ENCODE assay signal across 8 cellular contexts in genomic region chr12:65656904-65657351, GRCh38.
DNase-seq lines count a peak whose midpoint lies in the region; TF ChIP-seq lines count a peak whose summit lies in the region.
"Had no signal": no experiment of that assay in that cellular context is flagged by ENCODE, and none has a peak within 500 bp of the region (broad histone marks: within the 10 kb centered on the region; RNA-seq: fewer than 3 reads in every experiment).

No MANE protein-coding gene starts in this region.

- in situ Hi-C loops in astrocyte of the cerebellum (cut with HindIII; ENCODE audit: low sequenced_read_pairs), result no loop called here
- in situ Hi-C loops in HAP-1 (cut with MboI; ENCODE audit: low sequenced_read_pairs), result no loop called here

- H3K4me2 ChIP-seq in osteoblast (ENCODE audit: insufficient read depth, low read length), result peak overlapping the region; percentile 24

- H3K9me3 ChIP-seq in MG63, result peaks cover 7% of the 10 kb centered on the region
- H3K9me3 ChIP-seq in osteoblast (ENCODE audit: low read depth, low read length), result no peaks in the 10 kb centered on the region
- H3K9me3 ChIP-seq in HAP-1, result no peaks in the 10 kb centered on the region
- H3K9me3 ChIP-seq: uterus had no signal

- DNase-seq in GM06990 (ENCODE audit: extremely low read depth, insufficient read length) (peak; percentile 2), MG63 (peak; percentile 67), astrocyte of the cerebellum (ENCODE audit: low read depth) (peak; percentile 100), osteoblast (ENCODE audit: insufficient read length, low spot score, missing footprints) (peak; percentile 78), NCI-H2107 treated with DMSO at 0.1 percent for 48 hours (lab: John Stamatoyannopoulos, UW; ENCODE audit: unreplicated experiment) (no peak), NCI-H2227 treated with DMSO at 0.1 percent for 48 hours (lab: John Stamatoyannopoulos, UW) (no peak), HAP-1 (ENCODE audit: low spot score in 2 of 2) (no peak)
- DNase-seq: uterus had no signal

- H3K79me2 ChIP-seq in osteoblast (ENCODE audit: insufficient read depth, low read length), result no peaks in the 10 kb centered on the region

- H3K4me1 ChIP-seq in osteoblast (ENCODE audit: insufficient read depth, low read length) (peaks cover 31% of the 10 kb centered on the region), HAP-1 (no peaks in the 10 kb centered on the region)
- H3K4me1 ChIP-seq: uterus had no signal

- no peak overlapping the region for H2AFZ ChIP-seq in osteoblast (ENCODE audit: low read length)

- no peaks in the 10 kb centered on the region for H3K36me3 ChIP-seq in GM06990 (ENCODE audit: control insufficient read depth, insufficient read depth, low read length)
- H3K36me3 ChIP-seq in MG63, result no peaks in the 10 kb centered on the region
- no peaks in the 10 kb centered on the region for H3K36me3 ChIP-seq in osteoblast (ENCODE audit: insufficient read depth, low read length)
- no peaks in the 10 kb centered on the region for H3K36me3 ChIP-seq in HAP-1 (replicated peaks)
- H3K36me3 ChIP-seq: uterus had no signal

- TF ChIP-seq CTCF in GM06990 (IDR thresholded peaks at IDR 0.05; ENCODE audit: insufficient read depth, low read length, poor library complexity, severe bottlenecking) (no peak), astrocyte of the cerebellum (IDR thresholded peaks at IDR 0.05; ENCODE audit: low read depth, low read length, missing control alignments) (no peak), osteoblast (IDR thresholded peaks at IDR 0.05; ENCODE audit: extremely low read depth, low read depth, low read length) (no peak)

- H3K27me3 ChIP-seq in GM06990 (replicated peaks; ENCODE audit: control insufficient read depth, insufficient read depth, low read length) (no peaks in the 10 kb centered on the region), MG63 (no peaks in the 10 kb centered on the region), osteoblast (ENCODE audit: insufficient read depth, low read length) (no peaks in the 10 kb centered on the region), HAP-1 (ENCODE audit: low read depth) (no peaks in the 10 kb centered on the region; the same call in none of the 2 replicates)
- H3K27me3 ChIP-seq: uterus had no signal

- no peaks in the 10 kb centered on the region for H4K20me1 ChIP-seq in osteoblast (ENCODE audit: insufficient read depth, low read length)

- peak overlapping the region; percentile 97 for H3K27ac ChIP-seq in osteoblast (ENCODE audit: low read depth, low read length)
- H3K27ac ChIP-seq: uterus had no signal

- H3K4me3 ChIP-seq in GM06990 (replicated peaks; ENCODE audit: low read depth, low read length) (no peak overlapping the region), MG63 (no peak overlapping the region), astrocyte of the cerebellum (ENCODE audit: low read depth, low read length) (no peak overlapping the region), osteoblast (ENCODE audit: insufficient read depth, low read length) (no peak overlapping the region), HAP-1 (no peak overlapping the region)
- H3K4me3 ChIP-seq: uterus had no signal

Comparison
In these comparisons a context has a peak if more than half of its experiments do, and no peak if none do; other contexts are left out.
1. DNase-seq: peak in GM06990 (single experiment), MG63 (single experiment), astrocyte of the cerebellum (single experiment) and osteoblast (single experiment); none in NCI-H2107 treated with DMSO at 0.1 percent for 48 hours (single experiment), NCI-H2227 treated with DMSO at 0.1 percent for 48 hours (single experiment) and HAP-1 (0 of 2).